Comparison of ENCODE assay signal across 8 cellular contexts in the genomic region with DNA sequence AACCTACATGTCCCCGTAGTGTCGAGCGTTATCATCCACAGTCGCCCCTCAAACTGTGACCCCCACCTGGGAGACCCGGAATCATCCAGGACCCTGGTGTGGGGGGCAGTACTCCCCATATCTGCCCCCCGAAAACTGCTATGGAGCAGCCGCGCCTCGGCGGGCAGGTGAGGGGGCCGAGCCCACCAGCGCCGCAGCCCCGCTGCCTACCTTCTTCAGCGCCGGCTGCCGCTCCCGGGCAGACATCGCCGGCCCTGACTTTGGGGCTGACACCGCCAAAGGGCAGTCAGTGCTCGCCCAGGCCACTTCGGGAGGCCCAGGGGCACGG. TPM values are rescaled to one million over a fixed set of nuclear protein-coding genes. Genes with fewer than 3 reads are reported as not detected.
DNase-seq lines count a peak whose midpoint lies in the region; ATAC-seq lines count a peak whose summit lies in the region.

No MANE protein-coding gene starts in this region.

- no peak for ATAC-seq in natural killer cell treated with Interleukin-12 subunit alpha and Interleukin-12 subunit beta and Interleukin-15 and Interleukin-18, amount 100 ng/mL, for 72 hours
- no peak for ATAC-seq in HG02981 (IDR thresholded peaks at IDR 0.05; ENCODE audit: unreplicated experiment)

- H3K4me1 Mint-ChIP-seq in dendritic cell treated with granulocyte-macrophage colony-stimulating factor and Interleukin-4, amounts not matched to agents 40 ng/mL and 50 ng/mL, for 4 days (ENCODE audit: low read depth), result peaks cover 26% of the 10 kb centered on the region
- H3K4me1 Mint-ChIP-seq in natural killer cell treated with Interleukin-12 subunit alpha and Interleukin-12 subunit beta and Interleukin-15 and Interleukin-18, amount 100 ng/mL, for 72 hours (ENCODE audit: low read depth in 2 of 2), result peaks cover 11 to 14% of the 10 kb centered on the region in 2 donors

- no peak for DNase-seq in natural killer cell treated with Interleukin-12 subunit alpha and Interleukin-12 subunit beta and Interleukin-15 and Interleukin-18, amount 100 ng/mL, for 72 hours (ENCODE audit: low spot score)
- no peak for DNase-seq in medulla oblongata (ENCODE audit: extremely low spot score)
- DNase-seq in NCI-H1105 (lab: John Stamatoyannopoulos, UW), result no peak
- DNase-seq in SJCRH30, result no peak

- no peaks in the 10 kb centered on the region for H3K27me3 ChIP-seq in ACC112 (ENCODE audit: insufficient read depth, low read length)
- peaks cover 72% of the 10 kb centered on the region for H3K27me3 ChIP-seq in HUES48 (ENCODE audit: control insufficient read depth, insufficient read depth, low read length)
- no peaks in the 10 kb centered on the region for H3K27me3 ChIP-seq in SJCRH30

- no peaks in the 10 kb centered on the region for H3K9me3 ChIP-seq in HUES48 (ENCODE audit: control insufficient read depth, insufficient read depth, low read length)
- H3K9me3 ChIP-seq in SJCRH30 (replicated peaks), result no peaks in the 10 kb centered on the region

- peaks cover 67% of the 10 kb centered on the region for H3K27me3 Mint-ChIP-seq in dendritic cell treated with granulocyte-macrophage colony-stimulating factor and Interleukin-4, amounts not matched to agents 40 ng/mL and 50 ng/mL, for 4 days
- peaks cover 41 to 67% of the 10 kb centered on the region in 2 donors for H3K27me3 Mint-ChIP-seq in natural killer cell treated with Interleukin-12 subunit alpha and Interleukin-12 subunit beta and Interleukin-15 and Interleukin-18, amount 100 ng/mL, for 72 hours

- H3K9me3 Mint-ChIP-seq in dendritic cell treated with granulocyte-macrophage colony-stimulating factor and Interleukin-4, amounts not matched to agents 40 ng/mL and 50 ng/mL, for 4 days, result no peaks in the 10 kb centered on the region
- H3K9me3 Mint-ChIP-seq in natural killer cell treated with Interleukin-12 subunit alpha and Interleukin-12 subunit beta and Interleukin-15 and Interleukin-18, amount 100 ng/mL, for 72 hours, result no peaks in the 10 kb centered on the region

- H3K27ac ChIP-seq in ACC112 (ENCODE audit: low read depth, low read length) (no peak overlapping the region), HUES48 (ENCODE audit: low read depth, low read length) (no peak overlapping the region), SJCRH30 (no peak overlapping the region)

- intact Hi-C loops in dendritic cell treated with granulocyte-macrophage colony-stimulating factor and Interleukin-4, amounts not matched to agents 40 ng/mL and 50 ng/mL, for 4 days (cut with micrococcal nuclease), result no loop called here

- peak overlapping the region; percentile 79 for H2AFZ ChIP-seq in ACC112 (ENCODE audit: low read length, unreplicated experiment)

- no peak overlapping the region for H3K27ac Mint-ChIP-seq in dendritic cell treated with granulocyte-macrophage colony-stimulating factor and Interleukin-4, amounts not matched to agents 40 ng/mL and 50 ng/mL, for 4 days
- H3K27ac Mint-ChIP-seq in natural killer cell treated with Interleukin-12 subunit alpha and Interleukin-12 subunit beta and Interleukin-15 and Interleukin-18, amount 100 ng/mL, for 72 hours, result no peak overlapping the region

- no peaks in the 10 kb centered on the region for H3K36me3 ChIP-seq in ACC112 (ENCODE audit: insufficient read depth, low read length)
- no peaks in the 10 kb centered on the region for H3K36me3 ChIP-seq in HUES48 (ENCODE audit: control insufficient read depth, insufficient read depth, low read length)
- no peaks in the 10 kb centered on the region for H3K36me3 ChIP-seq in SJCRH30

- no peaks in the 10 kb centered on the region for H3K36me3 Mint-ChIP-seq in dendritic cell treated with granulocyte-macrophage colony-stimulating factor and Interleukin-4, amounts not matched to agents 40 ng/mL and 50 ng/mL, for 4 days (ENCODE audit: low read depth)
- H3K36me3 Mint-ChIP-seq in natural killer cell treated with Interleukin-12 subunit alpha and Interleukin-12 subunit beta and Interleukin-15 and Interleukin-18, amount 100 ng/mL, for 72 hours, result peaks cover 12% of the 10 kb centered on the region

- peaks cover 28% of the 10 kb centered on the region for H3K4me1 ChIP-seq in ACC112 (ENCODE audit: control insufficient read depth, insufficient read depth, low read length, unreplicated experiment)
- H3K4me1 ChIP-seq in HUES48 (ENCODE audit: control insufficient read depth, insufficient read depth, low read length), result peaks cover 8% of the 10 kb centered on the region; the same call in 1 of the 2 replicates
- H3K4me1 ChIP-seq in SJCRH30, result no peaks in the 10 kb centered on the region

- peak overlapping the region; percentile 76 for H3K4me3 Mint-ChIP-seq in dendritic cell treated with granulocyte-macrophage colony-stimulating factor and Interleukin-4, amounts not matched to agents 40 ng/mL and 50 ng/mL, for 4 days
- H3K4me3 Mint-ChIP-seq in natural killer cell treated with Interleukin-12 subunit alpha and Interleukin-12 subunit beta and Interleukin-15 and Interleukin-18, amount 100 ng/mL, for 72 hours, result peak overlapping the region; percentile 36

- H3K4me3 ChIP-seq in ACC112 (ENCODE audit: low read depth, low read length) (peak overlapping the region; percentile 92), HUES48 (ENCODE audit: low read depth, low read length) (peak overlapping the region; percentile 61), SJCRH30 (no peak overlapping the region)

- H3K9ac ChIP-seq in HUES48 (ENCODE audit: low read depth, low read length), result no peak overlapping the region

- H3K79me2 ChIP-seq in ACC112 (ENCODE audit: control insufficient read depth, insufficient read depth, low read length, unreplicated experiment), result no peaks in the 10 kb centered on the region

RNA-seq across cellular contexts. Expression of a gene that starts 0.8 kb away (rescaled TPM):
- under 1 TPM in 1 of 2 donors, not detected in 1; 0.05 TPM for total RNA-seq in natural killer cell treated with Interleukin-12 subunit alpha and Interleukin-12 subunit beta and Interleukin-15 and Interleukin-18, amount 100 ng/mL, for 72 hours
- not detected in 2 replicates for total RNA-seq in SJCRH30 (2014; rRNA removed; shearing (Covaris generic))
